In the genomic region with DNA sequence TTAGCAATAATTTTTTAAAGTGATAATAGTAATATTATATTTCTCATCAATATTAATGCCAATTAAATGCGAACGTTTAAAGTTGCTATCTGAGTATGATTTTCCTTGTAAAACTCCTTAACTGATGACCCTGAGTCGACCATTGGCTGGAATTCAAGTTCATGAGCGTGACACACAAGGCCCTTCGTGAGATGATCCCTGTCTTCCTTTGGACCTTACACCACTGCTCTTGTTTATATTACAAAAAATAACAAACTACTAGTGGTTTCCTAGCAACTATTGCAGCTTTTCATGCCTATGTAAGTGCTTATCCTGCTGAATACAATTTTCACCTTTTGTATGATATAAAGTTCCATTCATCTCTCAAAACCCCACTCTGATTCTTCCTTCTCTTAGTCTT, we compare ENCODE assay signal across 18 cellular contexts.
DNase-seq lines count a peak whose midpoint lies in the region; ATAC-seq, FAIRE-seq and TF ChIP-seq lines count a peak whose summit lies in the region.
"Had no signal": no experiment of that assay in that cellular context is flagged by ENCODE, and none has a peak within 500 bp of the region (broad histone marks: within the 10 kb centered on the region; RNA-seq: fewer than 3 reads in every experiment).

No MANE protein-coding gene starts in this region.

- TF ChIP-seq CTCF in Calu3 (IDR thresholded peaks at IDR 0.05; ENCODE audit: unreplicated experiment) (no peak), LNCaP clone FGC (IDR thresholded peaks at IDR 0.05; ENCODE audit: control insufficient read depth, extremely low read depth, insufficient read depth) (no peak), cardiac fibroblast (IDR thresholded peaks at IDR 0.05; ENCODE audit: low read depth, low read length) (no peak), osteoblast (IDR thresholded peaks at IDR 0.05; ENCODE audit: extremely low read depth, low read depth, low read length) (no peak), kidney (IDR thresholded peaks at IDR 0.05; ENCODE audit: borderline replicate concordance, extremely low read depth, insufficient read depth) (no peak)

- H3K9me3 Mint-ChIP-seq in Calu3 (ENCODE audit: low read depth, unreplicated experiment) = no peaks in the 10 kb centered on the region
- H3K9me3 Mint-ChIP-seq: neural progenitor cell had no signal

- ATAC-seq in HG03378 (IDR thresholded peaks at IDR 0.05; ENCODE audit: unreplicated experiment) = no peak
- ATAC-seq: body of pancreas had no signal

- no peaks in the 10 kb centered on the region for H4K20me1 ChIP-seq in osteoblast (ENCODE audit: insufficient read depth, low read length)

- no peak overlapping the region for H2AFZ ChIP-seq in osteoblast (ENCODE audit: low read length)
- H2AFZ ChIP-seq: neural progenitor cell had no signal

- no peak overlapping the region for H3K4me2 ChIP-seq in osteoblast (ENCODE audit: insufficient read depth, low read length)
- H3K4me2 ChIP-seq: neural progenitor cell had no signal

- CTCF ChIA-PET in Calu3 (lab: Charles Lee) = no interaction called here

- H3K9me3 ChIP-seq in osteoblast (ENCODE audit: low read depth, low read length) (peaks cover 2% of the 10 kb centered on the region), kidney (ENCODE audit: control insufficient read depth in 1 of 2, low read length in 2 of 2) (no peaks in the 10 kb centered on the region)
- H3K9me3 ChIP-seq: body of pancreas, right atrium auricular region, stomach had no signal

- H3K4me1 ChIP-seq in osteoblast (ENCODE audit: insufficient read depth, low read length) (no peaks in the 10 kb centered on the region), kidney (ENCODE audit: control insufficient read depth in 1 of 2, insufficient read depth in 1 of 2, low read depth in 1 of 2, low read length in 2 of 2) (no peaks in the 10 kb centered on the region)
- H3K4me1 ChIP-seq: body of pancreas, neural progenitor cell, right atrium auricular region, stomach had no signal

- no peaks in the 10 kb centered on the region for H3K36me3 Mint-ChIP-seq in Calu3 (ENCODE audit: insufficient read depth, unreplicated experiment)
- H3K36me3 Mint-ChIP-seq: neural progenitor cell had no signal

- H3K4me3 ChIP-seq in LNCaP clone FGC (ENCODE audit: low read depth, low read length) (no peak overlapping the region), cardiac fibroblast (replicated peaks in 1 of 2; ENCODE audit: low read depth in 2 of 2, low read length in 2 of 2) (no peak overlapping the region), osteoblast (ENCODE audit: insufficient read depth, low read length) (no peak overlapping the region), kidney (ENCODE audit: low read length in 2 of 2) (no peak overlapping the region)
- H3K4me3 ChIP-seq: body of pancreas, neural progenitor cell, right atrium auricular region, stomach had no signal

- no peaks in the 10 kb centered on the region for H3K27me3 ChIP-seq in osteoblast (ENCODE audit: insufficient read depth, low read length)
- H3K27me3 ChIP-seq: body of pancreas, neural progenitor cell, right atrium auricular region, stomach had no signal

- BruUV-seq in Calu3 (replicated peaks; lab: Mats Ljungman, UMichigan) = no TSS peak

- intact Hi-C loops in Calu3 (cut with micrococcal nuclease; ENCODE audit: unreplicated experiment) = no loop called here
- intact Hi-C loops in kidney (cut with DNase I) = no loop called here

- H3K4me3 Mint-ChIP-seq in Calu3 (ENCODE audit: low read depth, unreplicated experiment) = no peak overlapping the region
- H3K4me3 Mint-ChIP-seq: neural progenitor cell had no signal

- H3K27me3 Mint-ChIP-seq in Calu3 (ENCODE audit: unreplicated experiment) = no peaks in the 10 kb centered on the region

- H3K27ac ChIP-seq in osteoblast (ENCODE audit: low read depth, low read length) (no peak overlapping the region), kidney (ENCODE audit: low read depth in 2 of 2, low read length in 2 of 2) (no peak overlapping the region)
- H3K27ac ChIP-seq: body of pancreas, C4-2B, neural progenitor cell, right atrium auricular region, stomach had no signal

- peaks cover 8% of the 10 kb centered on the region for H3K4me1 Mint-ChIP-seq in Calu3 (ENCODE audit: low read depth, unreplicated experiment)
- H3K4me1 Mint-ChIP-seq: neural progenitor cell had no signal

- no peak overlapping the region for H3K27ac Mint-ChIP-seq in Calu3 (ENCODE audit: unreplicated experiment)
- H3K27ac Mint-ChIP-seq: neural progenitor cell had no signal

- no peaks in the 10 kb centered on the region for H3K36me3 ChIP-seq in osteoblast (ENCODE audit: insufficient read depth, low read length)
- no peaks in the 10 kb centered on the region for H3K36me3 ChIP-seq in kidney (ENCODE audit: control insufficient read depth in 1 of 2, insufficient read depth in 2 of 2, low read length in 2 of 2)
- H3K36me3 ChIP-seq: neural progenitor cell, right atrium auricular region, stomach had no signal

- H3K9ac ChIP-seq in kidney (ENCODE audit: low read length in 2 of 2) = no peak overlapping the region
- H3K9ac ChIP-seq: neural progenitor cell had no signal

- no peaks in the 10 kb centered on the region for H3K79me2 ChIP-seq in osteoblast (ENCODE audit: insufficient read depth, low read length)

- no peak for FAIRE-seq in kidney (lab: Jason Lieb, UNC)

- DNase-seq in Calu3 (peak; percentile 3), LNCaP clone FGC (ENCODE audit: low read depth) (peak; percentile 10), cardiac fibroblast (ENCODE audit: low read depth in 2 of 2) (peak; percentile 17 to 80), left kidney (ENCODE audit: low read depth, low spot score) (peak; percentile 43), osteoblast (ENCODE audit: insufficient read length, low spot score, missing footprints) (no peak), kidney (no peak), hypothalamus (lab: John Stamatoyannopoulos, UW) (no peak)
- DNase-seq: ACHN; activated CD4-positive, alpha-beta T cell treated with anti-CD3 and anti-CD28 coated beads, Interleukin-2, amount 50 U/mL, for 1 hour; body of pancreas; dermis blood vessel endothelial cell; MM.1S; NCI-H1694 treated with DMSO at 0.1 percent for 48 hours; stomach had no signal

Comparison
In these comparisons a context has a peak if more than half of its experiments do, and no peak if none do; other contexts are left out.
1. DNase-seq: peak in Calu3 (single experiment), LNCaP clone FGC (single experiment), cardiac fibroblast (2 of 2) and left kidney (single experiment); none in osteoblast (single experiment), kidney (single experiment) and hypothalamus (0 of 51).